ENCODE assay signal across 8 cellular contexts in the genomic region with DNA sequence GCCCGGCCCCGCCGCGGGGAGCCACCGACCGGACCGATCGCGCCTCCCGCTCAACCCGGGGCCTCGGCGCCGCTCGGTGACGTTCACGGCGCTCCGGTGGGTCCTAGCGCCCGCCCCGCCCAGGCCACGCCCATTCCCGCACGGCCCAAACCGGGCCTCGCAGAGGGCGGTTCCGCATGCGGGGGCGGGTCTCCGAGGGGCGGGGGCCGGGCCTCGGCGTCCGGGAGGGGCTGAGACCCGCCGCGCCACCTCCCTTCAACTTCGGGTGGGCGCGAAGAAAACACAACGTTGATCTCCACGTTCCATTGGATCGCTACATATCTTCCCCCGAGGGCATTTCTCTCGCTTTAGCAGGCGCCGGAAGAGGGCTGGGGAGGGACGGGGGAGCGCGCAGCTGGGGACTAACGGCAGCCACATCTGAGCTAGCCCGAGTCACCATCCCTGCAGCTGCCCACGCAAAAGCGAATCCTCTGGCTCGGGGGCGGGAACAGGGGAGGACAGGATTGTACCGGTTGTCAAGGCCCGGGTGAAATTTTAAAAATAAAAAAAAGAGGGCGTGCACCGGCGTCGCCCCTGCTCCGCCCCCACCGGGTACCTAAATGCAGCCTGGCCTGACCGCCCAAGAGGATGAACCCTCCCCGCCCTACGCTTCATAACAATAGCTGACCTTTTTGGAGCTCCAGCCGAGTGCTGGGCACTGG. TPM values are rescaled to one million over a fixed set of nuclear protein-coding genes. Genes with fewer than 3 reads are reported as not detected.
DNase-seq lines count a peak whose midpoint lies in the region; ATAC-seq and TF ChIP-seq lines count a peak whose summit lies in the region.

A gene (minus strand): TSS at position 78 of the 701 bp plus-strand sequence. CDS start 547 bp downstream, outside the sequence.

- TF ChIP-seq CTCF in epithelial cell of proximal tubule (conservative IDR thresholded peaks at IDR 0.05; ENCODE audit: low read depth, low read length), result no peak

- H3K36me3 ChIP-seq in mucosa of rectum (ENCODE audit: control insufficient read depth in 2 of 2, insufficient read depth in 2 of 2, low read length in 2 of 2), result no peaks in the 10 kb centered on the region

- peak within 1 kb of the TSS; percentile 68 to 80 for H3K27ac ChIP-seq in mucosa of rectum (ENCODE audit: low read depth in 2 of 2, low read length in 2 of 2)

- no peaks in the 10 kb centered on the region for H3K9me3 ChIP-seq in mucosa of rectum (ENCODE audit: control insufficient read depth in 2 of 2, low read length in 2 of 2)

- peak; percentile 64 for DNase-seq in CMK (ENCODE audit: low read depth)
- peak; percentile 87 for DNase-seq in HPDE6-E6E7 (ENCODE audit: extremely low spot score)
- peak; percentile 95 for DNase-seq in OCI-M1 (lab: John Stamatoyannopoulos, UW)
- DNase-seq in activated T-cell treated with anti-CD3 and anti-CD28 coated beads for 4 hours, result peak; percentile 88
- no peak for DNase-seq in epithelial cell of proximal tubule (ENCODE audit: low read depth)
- peak; percentile 90 for DNase-seq in stimulated activated CD8-positive, alpha-beta memory T cell treated with anti-CD3 and anti-CD28 coated beads, Interleukin-4, amount 100 ng/mL, for 24 hours (ENCODE audit: low read depth)

- peak within 1 kb of the TSS; percentile 74 to 77 for H3K9ac ChIP-seq in mucosa of rectum (ENCODE audit: low read depth in 1 of 2, low read length in 2 of 2)

- peaks cover 5 to 10% of the 10 kb centered on the region in 2 donors for H3K27me3 ChIP-seq in mucosa of rectum (ENCODE audit: control insufficient read depth in 2 of 2, insufficient read depth in 2 of 2, low read length in 2 of 2)

- H3K4me3 ChIP-seq in epithelial cell of proximal tubule (ENCODE audit: low read depth, low read length) (peak within 1 kb of the TSS; percentile 96), mucosa of rectum (ENCODE audit: low read length in 2 of 2) (peak within 1 kb of the TSS; percentile 81 to 85)

- peaks cover 5 to 8% of the 10 kb centered on the region in 2 donors for H3K4me1 ChIP-seq in mucosa of rectum (ENCODE audit: control insufficient read depth in 2 of 2, insufficient read depth in 2 of 2, low read length in 2 of 2)

- ATAC-seq in GM19452 (IDR thresholded peaks at IDR 0.05; ENCODE audit: unreplicated experiment), result peak; percentile 84

RNA-seq across cellular contexts. Expression of the gene that starts here (rescaled TPM):
- total RNA-seq in epithelial cell of proximal tubule, result 89.4 and 127 TPM in 2 replicates
